In genomic region chr14:104752338-104752734, GRCh38 we compare ENCODE assay signal across 8 cellular contexts. TPM values are rescaled to one million over a fixed set of nuclear protein-coding genes. Genes with fewer than 3 reads are reported as not detected.
A peak's percentile ranks its signal among the peaks of the same experiment; 100 is the strongest.
DNase-seq lines count a peak whose midpoint lies in the region; ATAC-seq and TF ChIP-seq lines count a peak whose summit lies in the region.

No MANE protein-coding gene starts in this region.

- peak overlapping the region; percentile 92 for H3K27ac ChIP-seq in CD4-positive, CD25-positive, alpha-beta regulatory T cell (ENCODE audit: insufficient read depth, low read length, poor library complexity, severe bottlenecking)
- H3K27ac ChIP-seq in OCI-LY1 (ENCODE audit: low read depth, low read length, poor library complexity, severe bottlenecking) (peak overlapping the region; percentile 83), endodermal cell (ENCODE audit: low read depth, low read length) (peak overlapping the region; percentile 74), trophoblast cell (ENCODE audit: low read depth, low read length) (peak overlapping the region; percentile 77)

- no peaks in the 10 kb centered on the region for H3K9me2 ChIP-seq in OCI-LY1 (ENCODE audit: low read depth, low read length)

- H3K79me2 ChIP-seq in OCI-LY1 (ENCODE audit: insufficient read depth, low read length) (peaks cover 21% of the 10 kb centered on the region), trophoblast cell (ENCODE audit: control insufficient read depth, insufficient read depth, low read length, poor library complexity) (peaks cover 13% of the 10 kb centered on the region)

- WGBS in endodermal cell (ENCODE audit: insufficient coverage in 1 of 2, insufficient read length in 1 of 2), 2 experiments: 23 to 27% methylated on average over 23 to 32 of the region's 32 CpGs
- WGBS in trophoblast cell (ENCODE audit: extremely low coverage, insufficient coverage, insufficient read length): no CpG with 5 or more reads among the region's 32 CpGs

- peak overlapping the region; percentile 23 for H2BK120ac ChIP-seq in trophoblast cell (ENCODE audit: insufficient read depth, low read length, poor library complexity)

- H3K9me3 ChIP-seq in CD4-positive, CD25-positive, alpha-beta regulatory T cell (ENCODE audit: control insufficient read depth in 2 of 2, low read length in 2 of 2): no peaks in the 10 kb centered on the region
- H3K9me3 ChIP-seq in OCI-LY1 (ENCODE audit: low read length) (peaks cover 7% of the 10 kb centered on the region; the same call in 1 of the 2 replicates), endodermal cell (ENCODE audit: control insufficient read depth, low read length) (peaks cover 7% of the 10 kb centered on the region), trophoblast cell (ENCODE audit: insufficient read depth, low read depth, low read length) (peaks cover 16% of the 10 kb centered on the region)

- peak overlapping the region; percentile 92 to 99 (median 94) for H3K4me3 Mint-ChIP-seq in CD4-positive, CD25-positive, alpha-beta regulatory T cell
- peak overlapping the region; percentile 80 for H3K4me3 Mint-ChIP-seq in endodermal cell

- peaks cover 0 to 52% (median 17%) of the 10 kb centered on the region in 4 donors for H3K4me1 Mint-ChIP-seq in CD4-positive, CD25-positive, alpha-beta regulatory T cell
- peaks cover 8% of the 10 kb centered on the region for H3K4me1 Mint-ChIP-seq in endodermal cell

- peaks cover 8% of the 10 kb centered on the region for H3K36me3 Mint-ChIP-seq in CD4-positive, CD25-positive, alpha-beta regulatory T cell
- peaks cover 21% of the 10 kb centered on the region for H3K36me3 Mint-ChIP-seq in endodermal cell (ENCODE audit: low read depth)

- H3K9ac ChIP-seq in OCI-LY1 (ENCODE audit: low read length) (peak overlapping the region; percentile 72), endodermal cell (ENCODE audit: extremely low read depth, low read length, poor library complexity, severe bottlenecking) (peak overlapping the region; percentile 19), trophoblast cell (ENCODE audit: low read length) (peak overlapping the region; percentile 75)

- no peak overlapping the region for H3K23ac ChIP-seq in trophoblast cell (ENCODE audit: low read length)

- H3K36me3 ChIP-seq in CD4-positive, CD25-positive, alpha-beta regulatory T cell (ENCODE audit: control insufficient read depth, insufficient read depth, low read length): peaks cover 19% of the 10 kb centered on the region
- H3K36me3 ChIP-seq in OCI-LY1 (ENCODE audit: insufficient read depth, low read length): peaks cover 24% of the 10 kb centered on the region
- H3K36me3 ChIP-seq in endodermal cell (ENCODE audit: control insufficient read depth, insufficient read depth, low read length): peaks cover 24% of the 10 kb centered on the region
- H3K36me3 ChIP-seq in trophoblast cell (ENCODE audit: control insufficient read depth in 1 of 2, insufficient read depth in 2 of 2, low read length in 2 of 2): peaks cover 22 to 24% of the 10 kb centered on the region in 2 experiments

- H3K4ac ChIP-seq in trophoblast cell (ENCODE audit: low read depth, low read length): no peak overlapping the region

- H3K4me2 ChIP-seq in OCI-LY1 (ENCODE audit: low read length) (peak overlapping the region; percentile 81), trophoblast cell (ENCODE audit: low read length) (peak overlapping the region; percentile 69)

- H3K14ac ChIP-seq in trophoblast cell (ENCODE audit: low read length): peak overlapping the region; percentile 71

- H4K20me1 ChIP-seq in OCI-LY1 (ENCODE audit: insufficient read depth, low read length): no peaks in the 10 kb centered on the region

- H2BK12ac ChIP-seq in trophoblast cell (ENCODE audit: low read length): no peak overlapping the region

- H3K9me3 Mint-ChIP-seq in CD4-positive, CD25-positive, alpha-beta regulatory T cell: no peaks in the 10 kb centered on the region
- H3K9me3 Mint-ChIP-seq in endodermal cell: peaks cover 22% of the 10 kb centered on the region

- H4K12ac ChIP-seq in trophoblast cell (ENCODE audit: low read depth, low read length): peak overlapping the region; percentile 37

- peaks cover 8% of the 10 kb centered on the region for H3K79me1 ChIP-seq in trophoblast cell (ENCODE audit: low read length)

- DNase-seq in CD4-positive, CD25-positive, alpha-beta regulatory T cell: no peak
- no peak for DNase-seq in endodermal cell
- no peak for DNase-seq in trophoblast cell
- DNase-seq in COLO668 (lab: John Stamatoyannopoulos, UW; ENCODE audit: unreplicated experiment): no peak

- peaks cover 37% of the 10 kb centered on the region for H3K4me1 ChIP-seq in CD4-positive, CD25-positive, alpha-beta regulatory T cell (ENCODE audit: control insufficient read depth, insufficient read depth, low read length, poor library complexity, severe bottlenecking)
- H3K4me1 ChIP-seq in OCI-LY1 (ENCODE audit: insufficient read depth, low read length, severe bottlenecking) (peaks cover 44% of the 10 kb centered on the region), endodermal cell (ENCODE audit: control insufficient read depth, insufficient read depth, low read length) (no peaks in the 10 kb centered on the region), trophoblast cell (ENCODE audit: control insufficient read depth in 1 of 2, insufficient read depth in 2 of 2, low read length in 2 of 2) (peaks cover 18 to 25% of the 10 kb centered on the region in 2 experiments)

- no peak overlapping the region for H2AK5ac ChIP-seq in trophoblast cell (ENCODE audit: low read length)

- H3K27me3 Mint-ChIP-seq in CD4-positive, CD25-positive, alpha-beta regulatory T cell: no peaks in the 10 kb centered on the region
- peaks cover 3% of the 10 kb centered on the region for H3K27me3 Mint-ChIP-seq in endodermal cell (ENCODE audit: insufficient read depth)

- peak overlapping the region; percentile 81 for H3K4me3 ChIP-seq in CD4-positive, CD25-positive, alpha-beta regulatory T cell (ENCODE audit: low read depth, low read length)
- H3K4me3 ChIP-seq in OCI-LY1 (ENCODE audit: low read depth, low read length, poor library complexity, severe bottlenecking) (peak overlapping the region; percentile 87), endodermal cell (ENCODE audit: low read length) (peak overlapping the region; percentile 78), trophoblast cell (ENCODE audit: low read depth, low read length) (peak overlapping the region; percentile 50)

- H4K8ac ChIP-seq in trophoblast cell (ENCODE audit: low read depth, low read length): peak overlapping the region; percentile 87

- TF ChIP-seq CTCF in OCI-LY1 (IDR thresholded peaks at IDR 0.05; ENCODE audit: low read length): no peak
- TF ChIP-seq CTCF in endodermal cell (conservative IDR thresholded peaks at IDR 0.05): no peak

- peak overlapping the region; percentile 60; the same call in 1 of the 2 replicates for H2AFZ ChIP-seq in OCI-LY1 (ENCODE audit: low read length)
- H2AFZ ChIP-seq in trophoblast cell (ENCODE audit: insufficient read depth, low read length, poor library complexity): no peak overlapping the region

- peak overlapping the region; percentile 78 for H4K91ac ChIP-seq in trophoblast cell (ENCODE audit: low read depth, low read length)

- peak overlapping the region in 2 of 3 donors; percentile 94 to 97 for H3K27ac Mint-ChIP-seq in CD4-positive, CD25-positive, alpha-beta regulatory T cell
- peak overlapping the region; percentile 94 for H3K27ac Mint-ChIP-seq in endodermal cell

- H3K27me3 ChIP-seq in CD4-positive, CD25-positive, alpha-beta regulatory T cell (ENCODE audit: control insufficient read depth, insufficient read depth, low read length): no peaks in the 10 kb centered on the region
- H3K27me3 ChIP-seq in OCI-LY1 (ENCODE audit: insufficient read depth, low read length) (peaks cover 6% of the 10 kb centered on the region; the same call in 1 of the 2 replicates), endodermal cell (ENCODE audit: control insufficient read depth, insufficient read depth, low read length, poor library complexity, severe bottlenecking) (no peaks in the 10 kb centered on the region), trophoblast cell (ENCODE audit: insufficient read depth, low read length) (no peaks in the 10 kb centered on the region)

- no peaks in the 10 kb centered on the region for H3F3A ChIP-seq in OCI-LY1 (ENCODE audit: insufficient read depth, low read length)

- H3K18ac ChIP-seq in trophoblast cell (ENCODE audit: low read length): no peak overlapping the region

- peak overlapping the region; percentile 37 for H2BK5ac ChIP-seq in trophoblast cell (ENCODE audit: low read depth, low read length, poor library complexity)

- no peak for ATAC-seq in CD4-positive, CD25-positive, alpha-beta regulatory T cell (ENCODE audit: low read depth in 2 of 2)
- ATAC-seq in GM21381 (IDR thresholded peaks at IDR 0.05; ENCODE audit: unreplicated experiment): peak; percentile 0
- ATAC-seq in HG03571 (IDR thresholded peaks at IDR 0.05; ENCODE audit: unreplicated experiment): no peak
- ATAC-seq in GM18519 (IDR thresholded peaks at IDR 0.05; ENCODE audit: low FRiP score, unreplicated experiment): no peak

RNA-seq across cellular contexts. Expression of gene SIVA1, which starts 0.6 kb away (rescaled TPM):
- 82.6 TPM for total RNA-seq in CD4-positive, CD25-positive, alpha-beta regulatory T cell
- 100 to 1,000 TPM; 234 to 281 (median 246) TPM for polyA plus RNA-seq in CD4-positive, CD25-positive, alpha-beta regulatory T cell
- 10 to 100 TPM; 82.5 to 87.3 TPM for total RNA-seq in endodermal cell
- 89.7 TPM for polyA plus RNA-seq in endodermal cell (2013, experiment 1 of 2)
- 92.2 TPM for polyA plus RNA-seq in endodermal cell (2013, experiment 2 of 2)
- 88.0 and 93.0 TPM in 2 replicates for polyA plus RNA-seq in trophoblast cell (2013)

RNA-seq across cellular contexts. Expression of gene ADSS1, which starts 28.3 kb away (rescaled TPM):
- 1.9 TPM for total RNA-seq in CD4-positive, CD25-positive, alpha-beta regulatory T cell
- polyA plus RNA-seq in CD4-positive, CD25-positive, alpha-beta regulatory T cell: 1 to 10 TPM in 2 of 4 donors, under 1 TPM in 2; 0.10 to 1.7 (median 1.0) TPM
- total RNA-seq in endodermal cell: 10 to 100 TPM; 15.8 to 31.0 TPM
- polyA plus RNA-seq in endodermal cell (2013, experiment 1 of 2): 16.1 TPM
- polyA plus RNA-seq in endodermal cell (2013, experiment 2 of 2): 14.1 TPM
- 2.9 and 3.4 TPM in 2 replicates for polyA plus RNA-seq in trophoblast cell (2013)

RNA-seq across cellular contexts. Expression of gene AKT1, which starts 43.2 kb away (rescaled TPM):
- total RNA-seq in CD4-positive, CD25-positive, alpha-beta regulatory T cell: 86.0 TPM
- polyA plus RNA-seq in CD4-positive, CD25-positive, alpha-beta regulatory T cell: 10 to 100 TPM in 2 of 4 donors, 1 to 10 TPM in 2; 6.3 to 19.8 (median 12.4) TPM
- 100 to 1,000 TPM; 133 to 152 TPM for total RNA-seq in endodermal cell
- polyA plus RNA-seq in endodermal cell (2013, experiment 1 of 2): 103 TPM
- polyA plus RNA-seq in endodermal cell (2013, experiment 2 of 2): 95.5 TPM
- 175 TPM in 2 replicates for polyA plus RNA-seq in trophoblast cell (2013)

RNA-seq across cellular contexts. Expression of gene ZBTB42, which starts 48.6 kb away (rescaled TPM):
- total RNA-seq in CD4-positive, CD25-positive, alpha-beta regulatory T cell: 3.6 TPM
- 1 to 10 TPM; 1.3 to 2.1 (median 1.9) TPM for polyA plus RNA-seq in CD4-positive, CD25-positive, alpha-beta regulatory T cell
- total RNA-seq in endodermal cell: 1 to 10 TPM; 7.7 to 8.4 TPM
- 2.4 TPM for polyA plus RNA-seq in endodermal cell (2013, experiment 1 of 2)
- 2.6 TPM for polyA plus RNA-seq in endodermal cell (2013, experiment 2 of 2)
- 4.6 and 4.7 TPM in 2 replicates for polyA plus RNA-seq in trophoblast cell (2013)

Comparison
In these comparisons a context has a peak if more than half of its experiments do, and no peak if none do; other contexts are left out.
1. H3K9ac ChIP-seq: peak in every context shown above with its lines; median percentile 75 in trophoblast cell; 72 in OCI-LY1; 19 in endodermal cell.